8 cellular contexts compared by ENCODE assay signal in the genomic region with DNA sequence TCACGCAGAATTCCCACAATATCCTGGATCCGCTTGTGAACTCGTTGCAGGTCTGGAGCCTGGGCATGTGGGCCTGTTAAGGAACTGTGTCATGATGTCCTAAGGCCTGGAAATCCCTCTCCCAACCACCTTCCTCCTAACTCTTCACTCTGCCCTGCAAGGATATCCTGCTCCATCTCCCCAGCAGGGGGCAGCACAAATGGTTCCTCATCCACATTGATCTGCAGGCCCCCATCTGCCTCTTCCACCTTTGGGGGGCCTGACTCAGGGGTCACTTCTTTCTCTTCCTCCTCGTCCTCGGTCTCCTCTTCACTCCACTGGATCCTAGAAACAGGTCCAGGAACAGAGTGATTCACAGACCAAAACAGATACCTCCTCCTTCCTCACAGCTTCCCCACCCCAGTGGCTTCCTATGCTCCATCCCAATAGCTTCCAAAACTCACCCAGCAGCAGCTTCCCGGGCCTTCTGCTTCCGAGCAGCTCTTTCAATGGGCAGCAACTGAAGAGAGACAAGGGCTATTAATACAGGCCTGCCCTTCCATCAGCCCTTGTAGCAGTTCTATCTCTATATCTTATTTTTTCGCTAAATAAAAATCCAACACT. TPM values are rescaled to one million over a fixed set of nuclear protein-coding genes. Genes with fewer than 3 reads are reported as not detected.
DNase-seq lines count a peak whose midpoint lies in the region; ATAC-seq and TF ChIP-seq lines count a peak whose summit lies in the region.

No MANE protein-coding gene starts in this region.

- peaks cover 16% of the 10 kb centered on the region for H3K79me1 ChIP-seq in mesendoderm (ENCODE audit: low read length)

- H3K4me3 ChIP-seq in MG63 (no peak overlapping the region), mesendoderm (ENCODE audit: low read length) (no peak overlapping the region), stomach (no peak overlapping the region)

- peaks cover 18% of the 10 kb centered on the region for H3K79me2 ChIP-seq in mesendoderm (ENCODE audit: control insufficient read depth, insufficient read depth, low read length)

- H3K4me1 ChIP-seq in mesendoderm (ENCODE audit: control insufficient read depth, low read depth, low read length) (no peaks in the 10 kb centered on the region), stomach (peaks cover 2 to 14% (median 11%) of the 10 kb centered on the region in 4 donors)

- no peak overlapping the region for H3K27ac ChIP-seq in mesendoderm (ENCODE audit: low read depth, low read length)
- H3K27ac ChIP-seq in stomach, result no peak overlapping the region

- WGBS in mesendoderm (ENCODE audit: extremely low coverage, insufficient coverage, low lambda C conversion rate), result no CpG with 5 or more reads among the region's 8 CpGs
- WGBS in stomach, 5 donors, result 74 to 85% (median 81%) methylated on average over 8 of the region's 8 CpGs

- no peak for TF ChIP-seq POLR2A in stomach (IDR thresholded peaks at IDR 0.05)

- no peak overlapping the region for H2BK15ac ChIP-seq in mesendoderm (replicated peaks; ENCODE audit: low read depth)

- H3K4ac ChIP-seq in mesendoderm (ENCODE audit: low read depth, low read length), result no peak overlapping the region

- H3K18ac ChIP-seq in mesendoderm (ENCODE audit: low read length), result no peak overlapping the region

- H3K9me3 Mint-ChIP-seq in central memory CD8-positive, alpha-beta T cell, result no peaks in the 10 kb centered on the region

- no peaks in the 10 kb centered on the region for H3K27me3 Mint-ChIP-seq in central memory CD8-positive, alpha-beta T cell

- H3K36me3 ChIP-seq in MG63 (peaks cover 93% of the 10 kb centered on the region), mesendoderm (ENCODE audit: control insufficient read depth, insufficient read depth, low read length) (peaks cover 21% of the 10 kb centered on the region), stomach (peaks cover 61 to 81% (median 79%) of the 10 kb centered on the region in 4 donors)

- no peak for TF ChIP-seq EP300 in stomach (IDR thresholded peaks at IDR 0.05)

- DNase-seq in G401 (ENCODE audit: low spot score) (peak; percentile 49), MG63 (peak; percentile 15), mesendoderm (peak; percentile 73), stomach (peak; percentile 65), SHP77 (lab: John Stamatoyannopoulos, UW) (no peak)
- DNase-seq in activated CD4-positive, CD25-positive, alpha-beta regulatory T cell treated with anti-CD3 and anti-CD28 coated beads, Interleukin-2, amount 50 U/mL, for 72 hours, result peak; percentile 68
- peak; percentile 34 to 52 for DNase-seq in central memory CD8-positive, alpha-beta T cell (ENCODE audit: low spot score in 2 of 2)

- no peak overlapping the region for H2BK5ac ChIP-seq in mesendoderm (ENCODE audit: low read length)

- in situ Hi-C loops in G401 (cut with HindIII; ENCODE audit: low sequenced_read_pairs), result no loop called here

- H3K9ac ChIP-seq in mesendoderm (ENCODE audit: low read length), result no peak overlapping the region

- no peak overlapping the region for H3K4me2 ChIP-seq in mesendoderm (ENCODE audit: low read length)

- no peak overlapping the region for H2AK5ac ChIP-seq in mesendoderm (ENCODE audit: low read length)

- no peak overlapping the region for H4K5ac ChIP-seq in mesendoderm (ENCODE audit: low read length)

- H3K36me3 Mint-ChIP-seq in central memory CD8-positive, alpha-beta T cell (ENCODE audit: insufficient read depth), result peaks cover 66% of the 10 kb centered on the region

- H3K9me3 ChIP-seq in MG63 (no peaks in the 10 kb centered on the region), stomach (no peaks in the 10 kb centered on the region)

- H2BK120ac ChIP-seq in mesendoderm (ENCODE audit: low read depth, low read length), result no peak overlapping the region

- H3K27ac Mint-ChIP-seq in central memory CD8-positive, alpha-beta T cell (ENCODE audit: low read depth), result peak overlapping the region; percentile 60

- H3K56ac ChIP-seq in mesendoderm (ENCODE audit: low read length), result no peak overlapping the region

- H3K27me3 ChIP-seq in MG63, result no peaks in the 10 kb centered on the region
- H3K27me3 ChIP-seq in mesendoderm (ENCODE audit: insufficient read depth, low read length, poor library complexity), result no peaks in the 10 kb centered on the region
- no peaks in the 10 kb centered on the region for H3K27me3 ChIP-seq in stomach

- ATAC-seq in central memory CD8-positive, alpha-beta T cell (replicated peaks; ENCODE audit: extremely low read depth, poor library complexity, severe bottlenecking), result no peak
- no peak for ATAC-seq in HG03342 (IDR thresholded peaks at IDR 0.05; ENCODE audit: unreplicated experiment)

- intact Hi-C loops in stomach (cut with DNase I; ENCODE audit: low total_unique reads), result no loop called here

- peak in 5 of 7 experiments; percentile 15 to 80 (median 49) for TF ChIP-seq CTCF in stomach (IDR thresholded peaks at IDR 0.05)

- no peak overlapping the region for H4K8ac ChIP-seq in mesendoderm (ENCODE audit: low read depth, low read length)

- no peak overlapping the region for H3K4me3 Mint-ChIP-seq in central memory CD8-positive, alpha-beta T cell

- H3K4me1 Mint-ChIP-seq in central memory CD8-positive, alpha-beta T cell, result peaks cover 42% of the 10 kb centered on the region

- no peak overlapping the region for H3K23ac ChIP-seq in mesendoderm (ENCODE audit: low read length)

RNA-seq across cellular contexts. Expression of gene NOP2, which starts 4.5 kb away (rescaled TPM):
- total RNA-seq in G401 (2014; rRNA removed; shearing (Covaris generic)), result 45.5 and 70.7 TPM in 2 replicates
- 64.5 and 90.4 TPM in 2 replicates for total RNA-seq in MG63 (2014; rRNA removed; shearing (Covaris generic); ENCODE audit: low replicate concordance)
- 68.0 TPM for polyA plus RNA-seq in mesendoderm (2013, experiment 1 of 2)
- polyA plus RNA-seq in mesendoderm (2013, experiment 2 of 2), result 67.6 TPM
- total RNA-seq in stomach, result 100 to 1,000 TPM in 1 of 5 donors, 10 to 100 TPM in 4; 16.3 to 231 (median 30.0) TPM
- polyA plus RNA-seq in stomach, result 10 to 100 TPM; 19.5 to 27.4 (median 19.7) TPM

RNA-seq across cellular contexts. Expression of gene IFFO1, which starts 7.7 kb away (rescaled TPM):
- 11.7 and 13.2 TPM in 2 replicates for total RNA-seq in G401 (2014; rRNA removed; shearing (Covaris generic))
- 6.1 and 13.2 TPM in 2 replicates for total RNA-seq in MG63 (2014; rRNA removed; shearing (Covaris generic); ENCODE audit: low replicate concordance)
- 4.3 TPM for polyA plus RNA-seq in mesendoderm (2013, experiment 1 of 2)
- polyA plus RNA-seq in mesendoderm (2013, experiment 2 of 2), result 4.1 TPM
- 10 to 100 TPM in 1 of 5 donors, 1 to 10 TPM in 4; 1.4 to 14.0 (median 3.2) TPM for total RNA-seq in stomach
- 1 to 10 TPM; 2.7 to 9.1 (median 3.4) TPM for polyA plus RNA-seq in stomach

RNA-seq across cellular contexts. Expression of gene GAPDH, which starts 29.2 kb away (rescaled TPM):
- 3,766 and 4,312 TPM in 2 replicates for total RNA-seq in G401 (2014; rRNA removed; shearing (Covaris generic))
- total RNA-seq in MG63 (2014; rRNA removed; shearing (Covaris generic); ENCODE audit: low replicate concordance), result 4,502 and 8,561 TPM in 2 replicates
- 5,113 TPM for polyA plus RNA-seq in mesendoderm (2013, experiment 1 of 2)
- polyA plus RNA-seq in mesendoderm (2013, experiment 2 of 2), result 5,145 TPM
- total RNA-seq in stomach, result 1,000 to 10,000 TPM in 4 of 5 donors, 100 to 1,000 TPM in 1; 579 to 1,258 (median 1,242) TPM
- polyA plus RNA-seq in stomach, result 1,000 to 10,000 TPM; 1,352 to 2,765 (median 1,815) TPM

RNA-seq across cellular contexts. Expression of gene CHD4, which starts 43.6 kb away (rescaled TPM):
- total RNA-seq in G401 (2014; rRNA removed; shearing (Covaris generic)), result 374 and 375 TPM in 2 replicates
- total RNA-seq in MG63 (2014; rRNA removed; shearing (Covaris generic); ENCODE audit: low replicate concordance), result 155 and 166 TPM in 2 replicates
- 145 TPM for polyA plus RNA-seq in mesendoderm (2013, experiment 1 of 2)
- polyA plus RNA-seq in mesendoderm (2013, experiment 2 of 2), result 139 TPM
- total RNA-seq in stomach, result 100 to 1,000 TPM; 169 to 315 (median 202) TPM
- 100 to 1,000 TPM; 105 to 139 (median 111) TPM for polyA plus RNA-seq in stomach

Comparison
In these comparisons a context has a peak if more than half of its experiments do, and no peak if none do; other contexts are left out.
1. DNase-seq: peak in G401 (single experiment), MG63 (single experiment), activated CD4-positive, CD25-positive, alpha-beta regulatory T cell treated with anti-CD3 and anti-CD28 coated beads, Interleukin-2, amount 50 U/mL, for 72 hours (single experiment), central memory CD8-positive, alpha-beta T cell (2 of 2), mesendoderm (single experiment) and stomach (single experiment); none in SHP77 (0 of 2).